Comparison of ENCODE assay signal across 27 cellular contexts in genomic region chr13:106967391-106967790, GRCh38.
"Had no signal": no experiment of that assay in that cellular context is flagged by ENCODE, and none has a peak within 500 bp of the region (broad histone marks: within the 10 kb centered on the region; RNA-seq: fewer than 3 reads in every experiment).

No MANE protein-coding gene starts in this region.

- FAIRE-seq: colon, endometrium, frontal cortex had no signal

- H3K4me3 ChIP-seq: colonic mucosa, coronary artery, dorsolateral prefrontal cortex, esophagus muscularis mucosa, esophagus squamous epithelium, gastrocnemius medialis, gastroesophageal sphincter, heart left ventricle, heart right ventricle had no signal

- H3K27ac ChIP-seq: colonic mucosa, coronary artery, dorsolateral prefrontal cortex, epithelial cell of prostate, esophagus muscularis mucosa, esophagus squamous epithelium, foreskin keratinocyte, gastrocnemius medialis, gastroesophageal sphincter, heart left ventricle, heart right ventricle had no signal

- H3K9me3 ChIP-seq: colonic mucosa, esophagus muscularis mucosa, esophagus squamous epithelium, gastrocnemius medialis, gastroesophageal sphincter had no signal

- H3K27me3 ChIP-seq: colonic mucosa, dorsolateral prefrontal cortex, esophagus muscularis mucosa, esophagus squamous epithelium, foreskin keratinocyte, gastrocnemius medialis, gastroesophageal sphincter, heart left ventricle, heart right ventricle had no signal

- H3K36me3 ChIP-seq: colonic mucosa, esophagus muscularis mucosa, esophagus squamous epithelium, gastrocnemius medialis, gastroesophageal sphincter, heart left ventricle, heart right ventricle had no signal

- ATAC-seq: effector memory CD8-positive, alpha-beta T cell; esophagus mucosa; foreskin keratinocyte; gastrocnemius medialis; gastroesophageal sphincter; heart left ventricle; heart right ventricle had no signal

- DNase-seq: colonic mucosa; cortex of kidney; dermis blood vessel endothelial cell; dorsolateral prefrontal cortex; effector CD4-positive, alpha-beta T cell; effector CD8-positive, alpha-beta T cell; effector memory CD4-positive, alpha-beta T cell; effector memory CD8-positive, alpha-beta T cell; endodermal cell; erythroblast; esophagus squamous epithelium; foreskin fibroblast; foreskin keratinocyte; foreskin melanocyte; gastrocnemius medialis; glutamatergic neuron; head of caudate nucleus; heart left ventricle; heart right ventricle had no signal

- H3K4me1 ChIP-seq: colonic mucosa, esophagus muscularis mucosa, esophagus squamous epithelium, foreskin keratinocyte, gastrocnemius medialis, gastroesophageal sphincter, heart left ventricle, heart right ventricle had no signal
